ENCODE assay signal across 11 cellular contexts in the genomic region with DNA sequence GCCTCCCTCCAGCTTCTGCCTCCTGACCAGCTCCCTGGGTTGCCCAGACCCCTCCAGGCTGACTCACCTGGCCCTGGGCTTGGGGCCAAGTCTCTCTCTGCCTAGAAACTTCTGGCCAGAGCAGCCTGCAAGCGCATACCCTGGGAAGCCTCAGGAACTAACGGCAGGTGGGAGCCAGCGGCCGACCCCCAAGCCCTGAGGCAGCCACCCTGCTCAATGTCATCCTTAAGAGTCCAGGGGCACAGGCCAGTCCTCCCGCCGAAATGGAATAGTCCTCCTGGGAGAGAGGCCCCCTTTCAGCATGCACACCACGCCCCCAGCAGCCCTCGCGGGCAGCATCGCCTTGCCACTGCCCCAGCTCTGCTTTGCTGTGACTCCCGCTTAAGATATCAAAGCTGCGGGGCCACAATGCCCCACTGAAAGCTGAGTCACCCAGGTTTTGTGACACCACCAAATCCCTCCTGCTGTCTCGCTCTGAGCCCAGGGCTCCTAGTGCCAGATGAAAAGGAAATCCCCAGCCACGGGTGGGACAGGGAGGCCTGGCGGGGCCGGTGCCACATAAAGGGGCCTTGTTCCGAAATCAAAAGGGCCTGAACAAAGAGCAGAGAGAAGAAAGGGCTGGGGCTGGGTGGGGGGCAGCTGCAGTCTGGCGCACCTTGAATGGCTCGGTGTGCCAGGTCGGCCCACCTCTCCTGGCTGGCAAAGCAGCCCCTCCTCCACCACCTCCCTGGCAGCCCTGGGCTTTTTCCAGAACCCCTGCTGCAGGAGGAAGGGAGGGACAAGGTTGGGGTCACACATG. TPM values are rescaled to one million over a fixed set of nuclear protein-coding genes. Genes with fewer than 3 reads are reported as not detected.
A peak's percentile ranks its signal among the peaks of the same experiment; 100 is the strongest.
DNase-seq lines count a peak whose midpoint lies in the region; ATAC-seq and TF ChIP-seq lines count a peak whose summit lies in the region.
"Had no signal": no experiment of that assay in that cellular context is flagged by ENCODE, and none has a peak within 500 bp of the region (broad histone marks: within the 10 kb centered on the region; RNA-seq: fewer than 3 reads in every experiment).

No MANE protein-coding gene starts in this region.

- no peaks in the 10 kb centered on the region for H3K9me3 ChIP-seq in body of pancreas
- H3K9me3 ChIP-seq in prostate gland = no peaks in the 10 kb centered on the region

- intact Hi-C loops in body of pancreas (cut with DNase I) = no loop called here
- intact Hi-C loops in prostate gland (cut with DNase I) = no loop called here

- WGBS in body of pancreas, 2 donors = 38 to 42% methylated on average over 17 to 20 of the region's 20 CpGs
- 35% methylated on average over 19 of the region's 20 CpGs for WGBS in prostate gland

- H3K36me3 ChIP-seq in body of pancreas (replicated peaks in 1 of 2; ENCODE audit: insufficient read depth in 1 of 2, low read depth in 2 of 2) = no peaks in the 10 kb centered on the region
- no peaks in the 10 kb centered on the region for H3K36me3 ChIP-seq in prostate gland

- peak; percentile 78 for ATAC-seq in body of pancreas
- ATAC-seq in omental fat pad (ENCODE audit: low FRiP score) = no peak
- ATAC-seq in HG03571 (IDR thresholded peaks at IDR 0.05; ENCODE audit: unreplicated experiment) = no peak

- no peaks in the 10 kb centered on the region for H3K27me3 ChIP-seq in body of pancreas
- no peaks in the 10 kb centered on the region for H3K27me3 ChIP-seq in prostate gland (replicated peaks; ENCODE audit: insufficient read depth)
- H3K27me3 ChIP-seq: hepatocyte had no signal

- H3K4me1 ChIP-seq in body of pancreas = no peaks in the 10 kb centered on the region
- no peaks in the 10 kb centered on the region for H3K4me1 ChIP-seq in prostate gland (replicated peaks)

- TF ChIP-seq CTCF in body of pancreas (IDR thresholded peaks at IDR 0.05) (no peak), omental fat pad (IDR thresholded peaks at IDR 0.05) (no peak), prostate gland (IDR thresholded peaks at IDR 0.05) (no peak)

- DNase-seq in ELF-1 (ENCODE audit: low read depth, low spot score) = peak; percentile 38
- peak; percentile 80 for DNase-seq in M059J (ENCODE audit: low read depth)
- peak; percentile 27 to 55 (median 47) for DNase-seq in body of pancreas
- peak; percentile 20 for DNase-seq in omental fat pad (ENCODE audit: low spot score)
- no peak for DNase-seq in activated T-cell treated with anti-CD3 and anti-CD28 coated beads, Interleukin-2, amount 50 U/mL, for 48 hours
- no peak for DNase-seq in prostate gland (ENCODE audit: low spot score)
- DNase-seq: NCI-H2107 had no signal

- H3K4me3 ChIP-seq in body of pancreas (no peak overlapping the region), prostate gland (no peak overlapping the region)
- H3K4me3 ChIP-seq: dorsolateral prefrontal cortex, hepatocyte had no signal

- TF ChIP-seq POLR2A in body of pancreas (IDR thresholded peaks at IDR 0.05) (no peak), prostate gland (IDR thresholded peaks at IDR 0.05) (no peak)

- peak overlapping the region in 2 of 4 donors; percentile 32 to 55 for H3K27ac ChIP-seq in body of pancreas
- no peak overlapping the region for H3K27ac ChIP-seq in prostate gland
- H3K27ac ChIP-seq: dorsolateral prefrontal cortex, hepatocyte had no signal

RNA-seq across cellular contexts. Expression of gene FGF3, which starts 21.4 kb away (rescaled TPM):
- not detected in 2 replicates for total RNA-seq in M059J (2014; rRNA removed; shearing (Covaris generic))
- not detected for total RNA-seq in body of pancreas
- total RNA-seq in omental fat pad = not detected
- total RNA-seq in prostate gland = not detected
- total RNA-seq: dorsolateral prefrontal cortex, hepatocyte, myocyte had no signal

Comparison
In these comparisons a context has a peak if more than half of its experiments do, and no peak if none do; other contexts are left out.
1. DNase-seq: peak in ELF-1 (single experiment), M059J (single experiment), body of pancreas (4 of 4) and omental fat pad (single experiment); none in activated T-cell treated with anti-CD3 and anti-CD28 coated beads, Interleukin-2, amount 50 U/mL, for 48 hours (0 of 2) and prostate gland (single experiment).